1 cellular context compared by ENCODE assay signal in the genomic region with DNA sequence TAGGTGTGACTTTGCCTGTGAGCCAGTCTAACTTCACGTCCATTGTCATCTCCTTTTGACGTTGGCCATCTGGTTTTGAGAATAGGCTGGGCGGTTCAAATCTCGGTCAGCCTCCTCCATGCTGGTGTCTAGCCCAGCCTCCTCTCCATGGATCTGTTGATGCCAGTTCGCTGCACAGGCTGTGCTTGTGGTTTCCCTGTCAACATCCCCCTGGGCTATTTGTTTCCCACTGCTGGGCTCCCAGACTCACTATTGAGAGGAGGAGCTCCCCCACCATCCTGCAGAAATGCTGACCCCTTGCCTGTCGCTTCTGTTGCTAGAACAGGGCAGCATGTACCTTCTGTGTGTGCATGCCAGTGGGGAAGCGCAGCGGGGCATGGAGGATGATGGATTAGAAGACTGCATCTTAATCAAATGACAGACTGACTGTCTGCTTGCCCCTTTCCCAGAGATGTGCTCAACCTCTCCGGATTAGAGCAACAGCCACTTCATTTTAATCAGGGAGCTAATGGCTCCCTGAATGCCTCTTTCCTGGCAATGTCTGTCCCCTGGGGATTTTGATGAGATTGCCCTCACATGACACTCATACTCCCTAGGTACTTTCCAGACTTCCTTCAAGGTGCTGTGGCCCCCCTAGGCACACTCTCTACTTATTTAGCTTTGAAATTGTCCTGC.
A peak's percentile ranks its signal among the peaks of the same experiment; 100 is the strongest.
TF ChIP-seq lines count a peak whose summit lies in the region.

No MANE protein-coding gene starts in this region.

TF ChIP-seq in HEK293, 187 proteins besides CTCF, POLR2A, EP300 and RAD21:
- TF ChIP-seq ZIC2 (tag by site-specific recombination; IDR thresholded peaks at IDR 0.05) (0 out of 2 replicates have a peak, but pooled peaks have one; percentile 8), SCRT2 (tag by site-specific recombination; IDR thresholded peaks at IDR 0.05) (peak; percentile 51; the same call in 1 of the 2 replicates), ZNF701 (tag by site-specific recombination; IDR thresholded peaks at IDR 0.05) (no peak)
